Comparison of ENCODE assay signal across 13 cellular contexts in the genomic region with DNA sequence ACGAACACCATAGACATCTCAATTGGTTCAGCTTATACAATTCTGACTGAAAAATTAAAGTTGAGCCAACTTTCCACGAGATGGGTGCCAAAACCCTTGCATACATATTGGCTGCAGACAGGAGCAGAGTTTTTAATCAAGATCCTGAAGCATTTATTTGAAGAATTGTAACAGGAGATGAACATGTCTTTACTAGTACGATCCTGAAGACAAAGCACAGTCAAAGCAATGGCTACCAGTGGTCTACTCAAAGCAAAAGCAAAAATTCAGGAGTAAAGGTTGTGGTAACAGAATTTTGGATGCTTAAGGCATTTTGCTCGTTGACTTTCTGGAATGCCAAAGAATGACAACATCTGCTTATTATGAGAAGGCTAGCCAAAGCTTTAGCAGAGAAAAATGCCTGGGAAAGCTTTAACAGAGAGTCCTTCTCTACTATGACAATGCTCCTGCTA. TPM values are rescaled to one million over a fixed set of nuclear protein-coding genes. Genes with fewer than 3 reads are reported as not detected.
DNase-seq lines count a peak whose midpoint lies in the region; ATAC-seq and TF ChIP-seq lines count a peak whose summit lies in the region.
"Had no signal": no experiment of that assay in that cellular context is flagged by ENCODE, and none has a peak within 500 bp of the region (broad histone marks: within the 10 kb centered on the region; RNA-seq: fewer than 3 reads in every experiment).

No MANE protein-coding gene starts in this region.

- H3K4me3 ChIP-seq in fibroblast of pulmonary artery (replicated peaks; ENCODE audit: low read depth, low read length): no peak overlapping the region
- H3K4me3 ChIP-seq: mucosa of descending colon had no signal

- no peaks in the 10 kb centered on the region for H3K36me3 Mint-ChIP-seq in natural killer cell
- H3K36me3 Mint-ChIP-seq in natural killer cell treated with Interleukin-12 subunit alpha and Interleukin-12 subunit beta and Interleukin-15 and Interleukin-18, amount 100 ng/mL, for 72 hours: no peaks in the 10 kb centered on the region
- H3K36me3 Mint-ChIP-seq in nephron (ENCODE audit: low read depth): peaks cover 60% of the 10 kb centered on the region

- peaks cover 45 to 75% of the 10 kb centered on the region in 2 donors for H3K4me1 Mint-ChIP-seq in natural killer cell
- peaks cover 17 to 40% of the 10 kb centered on the region in 2 donors for H3K4me1 Mint-ChIP-seq in natural killer cell treated with Interleukin-12 subunit alpha and Interleukin-12 subunit beta and Interleukin-15 and Interleukin-18, amount 100 ng/mL, for 72 hours (ENCODE audit: low read depth in 2 of 2)
- peaks cover 48% of the 10 kb centered on the region for H3K4me1 Mint-ChIP-seq in nephron

- H3K9me3 Mint-ChIP-seq in natural killer cell: no peaks in the 10 kb centered on the region
- H3K9me3 Mint-ChIP-seq in natural killer cell treated with Interleukin-12 subunit alpha and Interleukin-12 subunit beta and Interleukin-15 and Interleukin-18, amount 100 ng/mL, for 72 hours: no peaks in the 10 kb centered on the region
- peaks cover 18% of the 10 kb centered on the region for H3K9me3 Mint-ChIP-seq in nephron

- H3K27me3 Mint-ChIP-seq in natural killer cell (ENCODE audit: low read depth in 2 of 2) (no peaks in the 10 kb centered on the region), nephron (ENCODE audit: low read depth) (no peaks in the 10 kb centered on the region)
- H3K27me3 Mint-ChIP-seq in natural killer cell treated with Interleukin-12 subunit alpha and Interleukin-12 subunit beta and Interleukin-15 and Interleukin-18, amount 100 ng/mL, for 72 hours: no peaks in the 10 kb centered on the region
- H3K27me3 Mint-ChIP-seq: activated B cell treated with CpG ODN at 0.5 μM for 24 hours had no signal

- no peak for TF ChIP-seq CTCF in natural killer cell (IDR thresholded peaks at IDR 0.05)
- TF ChIP-seq CTCF in fibroblast of pulmonary artery (IDR thresholded peaks at IDR 0.05; ENCODE audit: low read length, missing control alignments): no peak
- no peak for TF ChIP-seq CTCF in nephron (IDR thresholded peaks at IDR 0.05; ENCODE audit: unreplicated experiment in 3 of 3)

- DNase-seq in natural killer cell: no peak
- no peak for DNase-seq in natural killer cell treated with Interleukin-12 subunit alpha and Interleukin-12 subunit beta and Interleukin-15 and Interleukin-18, amount 100 ng/mL, for 72 hours (ENCODE audit: low spot score)
- DNase-seq in fibroblast of pulmonary artery (ENCODE audit: low read depth): peak; percentile 67
- no peak for DNase-seq in cortex of kidney (lab: John Stamatoyannopoulos, UW)
- no peak for DNase-seq in NOMO-1 treated with dmso at 0.1 percent for 144 hours (lab: John Stamatoyannopoulos, UW; ENCODE audit: unreplicated experiment)
- DNase-seq: activated B cell treated with CpG ODN at 0.5 μM for 24 hours; activated effector memory CD4-positive, alpha-beta T cell treated with anti-CD3 and anti-CD28 coated beads, Interleukin-2, amount 50 U/mL, for 16 hours; BE2C; mucosa of descending colon; stimulated activated CD4-positive, alpha-beta T cell treated with anti-CD3 and anti-CD28 coated beads, Interleukin-2, amount 100 ng/mL, for 48 hours had no signal

- intact Hi-C loops in natural killer cell (cut with micrococcal nuclease): no loop called here

- no peak for ATAC-seq in natural killer cell
- ATAC-seq in natural killer cell treated with Interleukin-12 subunit alpha and Interleukin-12 subunit beta and Interleukin-15 and Interleukin-18, amount 100 ng/mL, for 72 hours: no peak
- no peak for ATAC-seq in HG02840 (IDR thresholded peaks at IDR 0.05; ENCODE audit: low FRiP score, unreplicated experiment)
- no peak for ATAC-seq in HG03571 (IDR thresholded peaks at IDR 0.05; ENCODE audit: unreplicated experiment)
- ATAC-seq: mucosa of descending colon had no signal

- H3K27ac Mint-ChIP-seq in natural killer cell: peak overlapping the region; percentile 33 to 39
- H3K27ac Mint-ChIP-seq in natural killer cell treated with Interleukin-12 subunit alpha and Interleukin-12 subunit beta and Interleukin-15 and Interleukin-18, amount 100 ng/mL, for 72 hours: no peak overlapping the region
- H3K27ac Mint-ChIP-seq in nephron: peak overlapping the region in 2 of 3 experiments; percentile 86 to 94
- H3K27ac Mint-ChIP-seq: activated B cell treated with CpG ODN at 0.5 μM for 24 hours had no signal

- H3K4me3 Mint-ChIP-seq in natural killer cell: no peak overlapping the region
- H3K4me3 Mint-ChIP-seq in natural killer cell treated with Interleukin-12 subunit alpha and Interleukin-12 subunit beta and Interleukin-15 and Interleukin-18, amount 100 ng/mL, for 72 hours: no peak overlapping the region
- no peak overlapping the region for H3K4me3 Mint-ChIP-seq in nephron
- H3K4me3 Mint-ChIP-seq: activated B cell treated with CpG ODN at 0.5 μM for 24 hours had no signal

RNA-seq across cellular contexts. Expression of a gene that starts 20.7 kb away (rescaled TPM):
- 10 to 100 TPM; 55.2 to 63.9 (median 58.4) TPM for total RNA-seq in natural killer cell
- 10 to 100 TPM; 39.9 to 49.7 TPM for total RNA-seq in natural killer cell treated with Interleukin-12 subunit alpha and Interleukin-12 subunit beta and Interleukin-15 and Interleukin-18, amount 100 ng/mL, for 72 hours

Comparison
In these comparisons a context has a peak if more than half of its experiments do, and no peak if none do; other contexts are left out.
1. H3K27ac Mint-ChIP-seq: peak in natural killer cell (2 of 2) and nephron (2 of 3); none in natural killer cell treated with Interleukin-12 subunit alpha and Interleukin-12 subunit beta and Interleukin-15 and Interleukin-18, amount 100 ng/mL, for 72 hours (0 of 2).